18 cellular contexts compared by ENCODE assay signal in genomic region chr20:3674995-3675900, GRCh38. TPM values are rescaled to one million over a fixed set of nuclear protein-coding genes. Genes with fewer than 3 reads are reported as not detected.
DNase-seq lines count a peak whose midpoint lies in the region; ATAC-seq and TF ChIP-seq lines count a peak whose summit lies in the region.
"Had no signal": no experiment of that assay in that cellular context is flagged by ENCODE, and none has a peak within 500 bp of the region (broad histone marks: within the 10 kb centered on the region; RNA-seq: fewer than 3 reads in every experiment).

No MANE protein-coding gene starts in this region.

- peaks cover 26% of the 10 kb centered on the region for H3K27me3 Mint-ChIP-seq in glutamatergic neuron (ENCODE audit: unreplicated experiment)

- peaks cover 4% of the 10 kb centered on the region for H3K9me3 Mint-ChIP-seq in glutamatergic neuron (ENCODE audit: unreplicated experiment)
- H3K9me3 Mint-ChIP-seq: CD4-positive, alpha-beta T cell; T-helper 1 cell treated with Interleukin-12 subunit alpha and Interleukin-12 subunit beta and Interleukin-4 antibody, amounts not matched to agents 30 μg/mL and 1 μg/mL, for 36 hours had no signal

- no peak for ATAC-seq in DND-41 (ENCODE audit: insufficient read depth, low read depth)

- no peaks in the 10 kb centered on the region for H3K36me3 Mint-ChIP-seq in glutamatergic neuron (ENCODE audit: unreplicated experiment)

- no peak overlapping the region for H2AFZ ChIP-seq in DND-41 (ENCODE audit: low read depth, low read length)

- H3K27ac Mint-ChIP-seq in glutamatergic neuron (ENCODE audit: unreplicated experiment) = no peak overlapping the region
- H3K27ac Mint-ChIP-seq: CD4-positive, alpha-beta T cell; T-helper 1 cell treated with Interleukin-12 subunit alpha and Interleukin-12 subunit beta and Interleukin-4 antibody, amounts not matched to agents 30 μg/mL and 1 μg/mL, for 36 hours had no signal

- H3K9ac ChIP-seq in DND-41 (ENCODE audit: low read depth, low read length) = no peak overlapping the region
- H3K9ac ChIP-seq: KMS-11 had no signal

- peaks cover 6% of the 10 kb centered on the region for H3K4me1 Mint-ChIP-seq in glutamatergic neuron (ENCODE audit: low read depth, unreplicated experiment)

- H3K27me3 ChIP-seq in DND-41 (ENCODE audit: insufficient read depth, low read length, poor library complexity) = peaks cover 12% of the 10 kb centered on the region
- H3K27me3 ChIP-seq: SJCRH30 had no signal

- no peak overlapping the region for H3K27ac ChIP-seq in DND-41 (ENCODE audit: low read length)
- H3K27ac ChIP-seq: 22Rv1, KMS-11, SJCRH30 had no signal

- no peaks in the 10 kb centered on the region for H3K36me3 ChIP-seq in DND-41 (ENCODE audit: insufficient read depth, low read length)
- H3K36me3 ChIP-seq: SJCRH30 had no signal

- H3K79me2 ChIP-seq in DND-41 (ENCODE audit: insufficient read depth, low read length) = no peaks in the 10 kb centered on the region

- no peaks in the 10 kb centered on the region for H3K9me3 ChIP-seq in DND-41 (ENCODE audit: insufficient read depth, low read length, severe bottlenecking)
- H3K9me3 ChIP-seq: SJCRH30 had no signal

- H3K4me3 Mint-ChIP-seq in glutamatergic neuron (ENCODE audit: unreplicated experiment) = peak overlapping the region; percentile 13
- H3K4me3 Mint-ChIP-seq: CD4-positive, alpha-beta T cell; T-helper 1 cell treated with Interleukin-12 subunit alpha and Interleukin-12 subunit beta and Interleukin-4 antibody, amounts not matched to agents 30 μg/mL and 1 μg/mL, for 36 hours had no signal

- peak; percentile 40 for DNase-seq in DMS 273 (lab: John Stamatoyannopoulos, UW; ENCODE audit: unreplicated experiment)
- no peak for DNase-seq in DMS 273 treated with DMSO at 0.1 percent for 48 hours (lab: John Stamatoyannopoulos, UW)
- no peak for DNase-seq in DND-41
- DNase-seq in glutamatergic neuron = no peak
- DNase-seq in RKO (ENCODE audit: low spot score) = no peak
- no peak for DNase-seq in NCI-H774 (lab: John Stamatoyannopoulos, UW)
- DNase-seq: CD4-positive, alpha-beta T cell; MV-4-11; NCI-H187 treated with DMSO at 0.1 percent for 48 hours; NCI-H446 treated with DMSO at 0.1 percent for 48 hours; NCI-H748 treated with DMSO at 0.1 percent for 48 hours; OCI-M1; RPMI8226; SJCRH30 had no signal

- no peak overlapping the region for H3K4me3 ChIP-seq in DND-41 (ENCODE audit: low read depth in 1 of 2, low read length in 2 of 2)
- H3K4me3 ChIP-seq: SJCRH30 had no signal

- peak; percentile 7 for TF ChIP-seq CTCF in DND-41 (IDR thresholded peaks at IDR 0.05; ENCODE audit: borderline replicate concordance, extremely low read depth, low read length, poor library complexity, severe bottlenecking)
- no peak for TF ChIP-seq CTCF in glutamatergic neuron (IDR thresholded peaks at IDR 0.05; ENCODE audit: partially characterized antibody, unreplicated experiment)

- H4K20me1 ChIP-seq in DND-41 (ENCODE audit: insufficient read depth, low read length) = peaks cover 25% of the 10 kb centered on the region

- H3K4me2 ChIP-seq in DND-41 (ENCODE audit: insufficient read depth, low read length) = no peak overlapping the region
- H3K4me2 ChIP-seq: KMS-11 had no signal

- H3K4me1 ChIP-seq in DND-41 (ENCODE audit: insufficient read depth, low read length) = peaks cover 4% of the 10 kb centered on the region
- H3K4me1 ChIP-seq: SJCRH30 had no signal

RNA-seq across cellular contexts. Expression of gene ADAM33, which starts 6.6 kb away (rescaled TPM):
- total RNA-seq in glutamatergic neuron (ENCODE audit: unreplicated experiment) = 0.27 TPM
- total RNA-seq: CD4-positive, alpha-beta T cell; SJCRH30 had no signal

RNA-seq across cellular contexts. Expression of gene GFRA4, which starts 12.0 kb away (rescaled TPM):
- total RNA-seq in glutamatergic neuron (ENCODE audit: unreplicated experiment) = not detected
- total RNA-seq: CD4-positive, alpha-beta T cell; H1; SJCRH30 had no signal

RNA-seq across cellular contexts. Expression of gene SIGLEC1, which starts 37.2 kb away (rescaled TPM):
- total RNA-seq in glutamatergic neuron (ENCODE audit: unreplicated experiment) = not detected
- total RNA-seq: H1 had no signal

RNA-seq across cellular contexts. Expression of gene HSPA12B, which starts 57.2 kb away (rescaled TPM):
- 0.44 TPM for total RNA-seq in glutamatergic neuron (ENCODE audit: unreplicated experiment)
- total RNA-seq: SJCRH30 had no signal
